In the genomic region with DNA sequence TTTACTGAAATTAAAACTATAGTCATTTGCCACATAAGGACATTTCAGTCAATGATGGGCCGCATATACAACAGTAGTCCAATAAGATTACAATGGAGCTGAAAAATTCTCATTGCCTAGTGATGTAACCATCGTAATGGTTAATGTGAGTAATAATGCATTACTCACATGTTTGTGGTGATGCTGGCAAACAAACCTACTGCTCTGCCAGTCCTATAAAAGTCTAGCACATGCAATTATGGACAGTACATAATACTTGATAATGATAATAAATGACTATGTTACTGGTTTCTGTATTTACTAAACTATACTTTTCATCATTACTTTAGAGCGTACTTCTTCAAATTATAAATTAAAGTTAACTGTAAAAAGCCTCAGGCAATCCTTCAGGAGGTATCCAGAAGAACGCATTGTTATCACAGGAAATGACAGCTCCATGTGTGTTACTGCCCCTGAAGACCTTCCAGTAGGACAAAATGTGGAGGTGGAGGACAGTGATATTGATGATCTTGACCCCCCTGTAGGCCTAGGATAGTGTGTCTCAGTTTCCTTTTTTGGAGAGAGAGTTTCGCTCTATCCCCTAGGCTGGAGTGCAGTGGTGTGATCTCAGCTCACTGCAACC, we compare ENCODE assay signal across 14 cellular contexts.
A peak's percentile ranks its signal among the peaks of the same experiment; 100 is the strongest.
DNase-seq lines count a peak whose midpoint lies in the region; ATAC-seq and TF ChIP-seq lines count a peak whose summit lies in the region.
"Had no signal": no experiment of that assay in that cellular context is flagged by ENCODE, and none has a peak within 500 bp of the region (broad histone marks: within the 10 kb centered on the region; RNA-seq: fewer than 3 reads in every experiment).

No MANE protein-coding gene starts in this region.

- POLR2A ChIA-PET in MCF 10A (lab: Yijun Ruan, JAX): interaction anchor here (0.6 to 1.6 kb wide), 3 partner anchors 10 to 104 kb away, joined by 3 to 4 read pairs (median 3); no protein-coding TSS in a partner anchor

- H3K4me1 ChIP-seq in breast epithelium: no peaks in the 10 kb centered on the region

- no peak overlapping the region for H3K4me3 Mint-ChIP-seq in MCF 10A (ENCODE audit: unreplicated experiment)
- H3K4me3 Mint-ChIP-seq: activated T-helper 17 cell treated with anti-CD3 and anti-CD28 coated beads, Interleukin-2, amount 50 U/mL, for 72 hours; nephron progenitor cell had no signal

- H3K9me3 Mint-ChIP-seq in MCF 10A (ENCODE audit: unreplicated experiment): no peaks in the 10 kb centered on the region
- H3K9me3 Mint-ChIP-seq: activated T-helper 17 cell treated with anti-CD3 and anti-CD28 coated beads, Interleukin-2, amount 50 U/mL, for 72 hours; nephron progenitor cell had no signal

- no peak for TF ChIP-seq POLR2A in breast epithelium (IDR thresholded peaks at IDR 0.05)

- H3K9me3 ChIP-seq in breast epithelium: no peaks in the 10 kb centered on the region

- no peaks in the 10 kb centered on the region for H3K36me3 ChIP-seq in breast epithelium

- ATAC-seq in HG02678 (IDR thresholded peaks at IDR 0.05; ENCODE audit: unreplicated experiment): no peak
- ATAC-seq in HG02938 (IDR thresholded peaks at IDR 0.05; ENCODE audit: unreplicated experiment): no peak
- ATAC-seq: activated T-helper 17 cell treated with anti-CD3 and anti-CD28 coated beads, Interleukin-2, amount 50 U/mL, for 72 hours; left colon had no signal

- no peaks in the 10 kb centered on the region for H3K4me1 Mint-ChIP-seq in MCF 10A (ENCODE audit: insufficient read depth, unreplicated experiment)
- H3K4me1 Mint-ChIP-seq: activated T-helper 17 cell treated with anti-CD3 and anti-CD28 coated beads, Interleukin-2, amount 50 U/mL, for 72 hours; nephron progenitor cell had no signal

- DNase-seq in MCF 10A (ENCODE audit: unreplicated experiment): peak; percentile 67
- no peak for DNase-seq in breast epithelium (ENCODE audit: low spot score in 2 of 2)
- DNase-seq in SW 1271 (lab: John Stamatoyannopoulos, UW): peak; percentile 37 to 83
- DNase-seq in fibroblast of peridontal ligament (ENCODE audit: extremely low read depth): peak; percentile 87
- peak; percentile 72 for DNase-seq in stromal cell of bone marrow (ENCODE audit: low read depth)
- DNase-seq in cerebellar cortex (ENCODE audit: low spot score): no peak
- DNase-seq: activated CD4-positive, CD25-positive, alpha-beta regulatory T cell treated with anti-CD3 and anti-CD28 coated beads, Interleukin-2, amount 50 U/mL, for 72 hours; left colon; NCI-H524; nephron progenitor cell; SHP77 treated with DMSO at 0.1 percent for 48 hours had no signal

- no TSS peak for BruUV-seq in MCF 10A (replicated peaks; lab: Mats Ljungman, UMichigan)

- CTCF ChIA-PET in MCF 10A (lab: Yijun Ruan, JAX): interaction anchor here (0.8 kb wide), 1 partner anchor 110 kb away, joined by 4 read pairs; no protein-coding TSS in a partner anchor

- no peaks in the 10 kb centered on the region for H3K27me3 Mint-ChIP-seq in MCF 10A (ENCODE audit: insufficient read depth, unreplicated experiment)
- H3K27me3 Mint-ChIP-seq: activated T-helper 17 cell treated with anti-CD3 and anti-CD28 coated beads, Interleukin-2, amount 50 U/mL, for 72 hours had no signal

- no peaks in the 10 kb centered on the region for H3K27me3 ChIP-seq in breast epithelium

- H3K27ac ChIP-seq in breast epithelium: no peak overlapping the region

- TF ChIP-seq CTCF in MCF 10A (IDR thresholded peaks at IDR 0.05; ENCODE audit: unreplicated experiment): no peak
- no peak for TF ChIP-seq CTCF in breast epithelium (IDR thresholded peaks at IDR 0.05)

- H3K4me3 ChIP-seq in breast epithelium: no peak overlapping the region

- H3K27ac Mint-ChIP-seq in MCF 10A (ENCODE audit: low read depth, unreplicated experiment): peak overlapping the region; percentile 19
- H3K27ac Mint-ChIP-seq: activated T-helper 17 cell treated with anti-CD3 and anti-CD28 coated beads, Interleukin-2, amount 50 U/mL, for 72 hours had no signal

- intact Hi-C loops in MCF 10A (cut with micrococcal nuclease): no loop called here
- intact Hi-C loops in breast epithelium (cut with DNase I; ENCODE audit: low total_unique reads): loop anchor here (10.0 kb wide), 1 partner anchor 1534 kb away; no protein-coding TSS in a partner anchor

- H3K36me3 Mint-ChIP-seq in MCF 10A (ENCODE audit: insufficient read depth, unreplicated experiment): peaks cover 33% of the 10 kb centered on the region

Comparison
In these comparisons a context has a peak if more than half of its experiments do, and no peak if none do; other contexts are left out.
1. DNase-seq: peak in MCF 10A (single experiment), SW 1271 (2 of 2), fibroblast of peridontal ligament (single experiment) and stromal cell of bone marrow (single experiment); none in breast epithelium (0 of 2) and cerebellar cortex (single experiment).